Comparison of ENCODE assay signal across 12 cellular contexts in genomic region chr1:96234299-96234698, GRCh38.
A peak's percentile ranks its signal among the peaks of the same experiment; 100 is the strongest.
DNase-seq lines count a peak whose midpoint lies in the region; ATAC-seq, FAIRE-seq and TF ChIP-seq lines count a peak whose summit lies in the region.
"Had no signal": no experiment of that assay in that cellular context is flagged by ENCODE, and none has a peak within 500 bp of the region (broad histone marks: within the 10 kb centered on the region; RNA-seq: fewer than 3 reads in every experiment).

No MANE protein-coding gene starts in this region.

- peak overlapping the region; percentile 20; the same call in 1 of the 2 replicates for H3K27ac Mint-ChIP-seq in GM23338

- H3K9me3 Mint-ChIP-seq in GM23338: no peaks in the 10 kb centered on the region
- H3K9me3 Mint-ChIP-seq: central memory CD8-positive, alpha-beta T cell had no signal

- H3K4me3 ChIP-seq in GM23338 (no peak overlapping the region), cardiac fibroblast (replicated peaks in 1 of 2; ENCODE audit: low read depth in 2 of 2, low read length in 2 of 2) (no peak overlapping the region), pancreas (no peak overlapping the region)
- H3K4me3 ChIP-seq: K562 had no signal

- intact Hi-C loops in pancreas (cut with DNase I): loop anchor here in 1 of 3 donors (10.0 kb wide), 1 partner anchor 611 kb away; no protein-coding TSS in a partner anchor
- intact Hi-C loops in left colon (cut with DNase I, micrococcal nuclease): no loop called here

- no peaks in the 10 kb centered on the region for H4K20me1 ChIP-seq in GM23338 (replicated peaks; ENCODE audit: insufficient read depth)

- H3K27ac ChIP-seq in GM23338 (ENCODE audit: low read depth) (no peak overlapping the region), pancreas (no peak overlapping the region)

- no peaks in the 10 kb centered on the region for H3K27me3 Mint-ChIP-seq in GM23338 (ENCODE audit: insufficient read depth, low read depth, poor library complexity)
- H3K27me3 Mint-ChIP-seq: central memory CD8-positive, alpha-beta T cell had no signal

- no peaks in the 10 kb centered on the region for H3K79me2 ChIP-seq in GM23338 (replicated peaks; ENCODE audit: insufficient read depth)

- H3K27me3 ChIP-seq in GM23338 (ENCODE audit: insufficient read depth): no peaks in the 10 kb centered on the region
- H3K27me3 ChIP-seq in pancreas: no peaks in the 10 kb centered on the region

- no peaks in the 10 kb centered on the region for H3K36me3 Mint-ChIP-seq in GM23338 (ENCODE audit: low read depth)

- H3K4me1 ChIP-seq in GM23338 (ENCODE audit: insufficient read depth) (no peaks in the 10 kb centered on the region), pancreas (peaks cover 0 to 4% (median 0%) of the 10 kb centered on the region in 3 donors)

- peaks cover 4% of the 10 kb centered on the region for H3K4me1 Mint-ChIP-seq in GM23338
- H3K4me1 Mint-ChIP-seq: central memory CD8-positive, alpha-beta T cell had no signal

- H2AFZ ChIP-seq in GM23338: no peak overlapping the region

- no peak for FAIRE-seq in pancreas (lab: Jason Lieb, UNC)
- FAIRE-seq: G401.6, K562 had no signal

- TF ChIP-seq CTCF in GM23338 (conservative IDR thresholded peaks at IDR 0.05; ENCODE audit: low read depth in 2 of 2) (no peak), cardiac fibroblast (IDR thresholded peaks at IDR 0.05; ENCODE audit: low read depth, low read length) (no peak), pancreas (IDR thresholded peaks at IDR 0.05) (no peak)

- DNase-seq in GM23338 (ENCODE audit: low spot score): no peak
- DNase-seq in NCI-H2227 (lab: John Stamatoyannopoulos, UW; ENCODE audit: unreplicated experiment): peak; percentile 74
- peak; percentile 59 to 75 for DNase-seq in cardiac fibroblast (ENCODE audit: low read depth in 2 of 2)
- peak; percentile 7 to 75 (median 44) for DNase-seq in pancreas
- no peak for DNase-seq in SIG-M5 treated with dmso at 0.1 percent for 504 hours (lab: John Stamatoyannopoulos, UW; ENCODE audit: unreplicated experiment)
- DNase-seq in left colon: no peak
- DNase-seq in foreskin melanocyte: no peak
- DNase-seq in GOT3 (lab: John Stamatoyannopoulos, UW): no peak
- DNase-seq: activated CD4-positive, alpha-beta T cell treated with anti-CD3 and anti-CD28 coated beads for 1 hour had no signal

- H3K4me3 Mint-ChIP-seq in GM23338: no peak overlapping the region
- H3K4me3 Mint-ChIP-seq: central memory CD8-positive, alpha-beta T cell had no signal

- ATAC-seq in GM23338: no peak
- peak; percentile 60 to 90 (median 86) for ATAC-seq in pancreas
- ATAC-seq in left colon: no peak
- ATAC-seq: K562 had no signal

- H3K36me3 ChIP-seq in GM23338 (ENCODE audit: insufficient read depth): no peaks in the 10 kb centered on the region
- H3K36me3 ChIP-seq in pancreas: no peaks in the 10 kb centered on the region

- H3K4me2 ChIP-seq in GM23338: no peak overlapping the region

- WGBS in pancreas, 2 donors: 4 to 6% methylated on average over 6 of the region's 6 CpGs

- no peaks in the 10 kb centered on the region for H3K9me3 ChIP-seq in pancreas

- H3F3A ChIP-seq in GM23338 (replicated peaks; ENCODE audit: low read depth): no peaks in the 10 kb centered on the region

- H3K9me2 ChIP-seq in GM23338 (ENCODE audit: insufficient read depth): no peaks in the 10 kb centered on the region; the same call in 1 of the 2 replicates

TF ChIP-seq in GM23338, 12 proteins besides CTCF, POLR2A, EP300 and RAD21:
- TF ChIP-seq ETS1 (IDR thresholded peaks at IDR 0.05) (no peak), CREB1 (CRISPR knock-in tag; IDR thresholded peaks at IDR 0.05; ENCODE audit: low read depth) (no peak), ZNF462 (CRISPR knock-in tag; IDR thresholded peaks at IDR 0.05) (no peak), ZNF114 (CRISPR knock-in tag; IDR thresholded peaks at IDR 0.05) (no peak)

Comparison
In these comparisons a context has a peak if more than half of its experiments do, and no peak if none do; other contexts are left out.
1. ATAC-seq: peak in pancreas (4 of 4); none in GM23338 (single experiment) and left colon (single experiment).
2. DNase-seq: peak in NCI-H2227 (single experiment), cardiac fibroblast (2 of 2) and pancreas (6 of 6); none in GM23338 (single experiment), SIG-M5 treated with dmso at 0.1 percent for 504 hours (single experiment), left colon (0 of 2), foreskin melanocyte (single experiment) and GOT3 (single experiment).